ENCODE assay signal across 10 cellular contexts in genomic region chr15:78050851-78051250, GRCh38. TPM values are rescaled to one million over a fixed set of nuclear protein-coding genes. Genes with fewer than 3 reads are reported as not detected.
A peak's percentile ranks its signal among the peaks of the same experiment; 100 is the strongest.
DNase-seq lines count a peak whose midpoint lies in the region; ATAC-seq and TF ChIP-seq lines count a peak whose summit lies in the region.
"Had no signal": no experiment of that assay in that cellular context is flagged by ENCODE, and none has a peak within 500 bp of the region (broad histone marks: within the 10 kb centered on the region; RNA-seq: fewer than 3 reads in every experiment).

No MANE protein-coding gene starts in this region.

- no peaks in the 10 kb centered on the region for H3K9me3 ChIP-seq in left lung

- DNase-seq in DMS 273 (lab: John Stamatoyannopoulos, UW; ENCODE audit: unreplicated experiment) (peak; percentile 82), M059J (ENCODE audit: low read depth) (peak; percentile 30), left lung (no peak)
- DNase-seq: dorsolateral prefrontal cortex, NCI-H146, nucleus accumbens had no signal

- peaks cover 13% of the 10 kb centered on the region for H3K36me3 Mint-ChIP-seq in activated naive CD8-positive, alpha-beta T cell
- no peaks in the 10 kb centered on the region for H3K36me3 Mint-ChIP-seq in nephron (ENCODE audit: low read depth)

- no peak overlapping the region for H3K4me3 ChIP-seq in left lung
- H3K4me3 ChIP-seq: dorsolateral prefrontal cortex had no signal

- peak overlapping the region in 1 of 2 donors; percentile 78 for H3K27ac ChIP-seq in left lung

- no peaks in the 10 kb centered on the region for H3K27me3 ChIP-seq in left lung
- H3K27me3 ChIP-seq: dorsolateral prefrontal cortex had no signal

- H3K4me3 Mint-ChIP-seq in activated naive CD8-positive, alpha-beta T cell, result peak overlapping the region; percentile 82
- no peak overlapping the region for H3K4me3 Mint-ChIP-seq in nephron

- H3K27me3 Mint-ChIP-seq in activated naive CD8-positive, alpha-beta T cell, result no peaks in the 10 kb centered on the region
- H3K27me3 Mint-ChIP-seq in nephron (ENCODE audit: low read depth), result no peaks in the 10 kb centered on the region

- intact Hi-C loops in left lung (cut with DNase I), result no loop called here

- peaks cover 43 to 95% of the 10 kb centered on the region in 2 donors for H3K4me1 ChIP-seq in left lung

- H3K36me3 ChIP-seq in left lung, result peaks cover 0 to 10% of the 10 kb centered on the region in 2 donors

- H3K4me1 Mint-ChIP-seq in activated naive CD8-positive, alpha-beta T cell (ENCODE audit: low read depth), result peaks cover 99% of the 10 kb centered on the region
- peaks cover 78% of the 10 kb centered on the region for H3K4me1 Mint-ChIP-seq in nephron

- no peak for TF ChIP-seq CTCF in nephron (IDR thresholded peaks at IDR 0.05; ENCODE audit: unreplicated experiment in 3 of 3)
- TF ChIP-seq CTCF in left lung (IDR thresholded peaks at IDR 0.05), result no peak

- H3K27ac Mint-ChIP-seq in activated naive CD8-positive, alpha-beta T cell, result peak overlapping the region; percentile 98
- H3K27ac Mint-ChIP-seq in nephron, result peak overlapping the region; percentile 89 to 95 (median 95)

- no peaks in the 10 kb centered on the region for H3K9me3 Mint-ChIP-seq in activated naive CD8-positive, alpha-beta T cell (ENCODE audit: low read depth)
- H3K9me3 Mint-ChIP-seq in nephron, result no peaks in the 10 kb centered on the region

- ATAC-seq in HG02588 (IDR thresholded peaks at IDR 0.05; ENCODE audit: unreplicated experiment) (no peak), left lung (no peak), HG02759 (IDR thresholded peaks at IDR 0.05; ENCODE audit: unreplicated experiment) (no peak)

RNA-seq across cellular contexts. Expression of gene TBC1D2B, which starts 26.7 kb away (rescaled TPM):
- total RNA-seq in M059J (2014; rRNA removed; shearing (Covaris generic)), result 14.6 and 18.7 TPM in 2 replicates
- 10 to 100 TPM; 56.2 to 64.9 TPM for total RNA-seq in left lung

RNA-seq across cellular contexts. Expression of gene SH2D7, which starts 41.5 kb away (rescaled TPM):
- total RNA-seq in M059J (2014; rRNA removed; shearing (Covaris generic)), result not detected in 2 replicates
- total RNA-seq in left lung, result not detected
- total RNA-seq: dorsolateral prefrontal cortex had no signal

Comparison
In these comparisons a context has a peak if more than half of its experiments do, and no peak if none do; other contexts are left out.
1. DNase-seq: peak in DMS 273 (single experiment) and M059J (single experiment); none in left lung (0 of 2).